8 cellular contexts compared by ENCODE assay signal in genomic region chr9:131773911-131774379, GRCh38. TPM values are rescaled to one million over a fixed set of nuclear protein-coding genes. Genes with fewer than 3 reads are reported as not detected.
A peak's percentile ranks its signal among the peaks of the same experiment; 100 is the strongest.
DNase-seq lines count a peak whose midpoint lies in the region; ATAC-seq and TF ChIP-seq lines count a peak whose summit lies in the region.

No MANE protein-coding gene starts in this region.

- no peak overlapping the region for H3K27ac ChIP-seq in GM23248

- DNase-seq in 8988T (peak; percentile 60), GM23248 (peak; percentile 78), SK-MEL-5 (ENCODE audit: low read depth, low spot score) (peak; percentile 59), epithelial cell of esophagus (ENCODE audit: low read depth) (peak; percentile 71), neural crest cell (ENCODE audit: low read depth, low spot score) (peak; percentile 78), NCI-H2196 (lab: John Stamatoyannopoulos, UW; ENCODE audit: unreplicated experiment) (no peak)

- H3K4me3 Mint-ChIP-seq in neural crest cell, result no peak overlapping the region

- peaks cover 44% of the 10 kb centered on the region for H3K27me3 Mint-ChIP-seq in neural crest cell (ENCODE audit: low read depth)

- H3K4me3 ChIP-seq in GM23248 (no peak overlapping the region), epithelial cell of esophagus (ENCODE audit: low read length) (no peak overlapping the region)

- H4K20me1 ChIP-seq in GM23248 (ENCODE audit: insufficient read depth), result no peaks in the 10 kb centered on the region

- no peaks in the 10 kb centered on the region for H3K4me1 Mint-ChIP-seq in neural crest cell

- no peaks in the 10 kb centered on the region for H3K79me2 ChIP-seq in GM23248 (ENCODE audit: insufficient read depth)

- no peak overlapping the region for H3K4me2 ChIP-seq in GM23248 (ENCODE audit: unreplicated experiment)

- no peaks in the 10 kb centered on the region for H3K9me2 ChIP-seq in GM23248 (ENCODE audit: insufficient read depth)

- WGBS in GM23248 (ENCODE audit: low coverage in 1 of 2, low lambda C conversion rate in 2 of 2, missing lambda C conversion rate in 2 of 2), 2 experiments, result 21 to 23% methylated on average over 6 of the region's 6 CpGs

- H3K4me1 ChIP-seq in GM23248 (ENCODE audit: insufficient read depth), result no peaks in the 10 kb centered on the region

- H3F3A ChIP-seq in GM23248 (ENCODE audit: insufficient read depth), result no peaks in the 10 kb centered on the region

- H3K27ac Mint-ChIP-seq in neural crest cell (ENCODE audit: unreplicated experiment), result no peak overlapping the region

- no peak overlapping the region for H2AFZ ChIP-seq in GM23248

- no peak for TF ChIP-seq CTCF in epithelial cell of esophagus (IDR thresholded peaks at IDR 0.05; ENCODE audit: insufficient read depth, low read depth, low read length, missing control alignments)
- TF ChIP-seq CTCF in neural crest cell (conservative IDR thresholded peaks at IDR 0.05), result no peak

- no peaks in the 10 kb centered on the region for H3K36me3 Mint-ChIP-seq in neural crest cell (ENCODE audit: low read depth)

- ATAC-seq in GM21737 (IDR thresholded peaks at IDR 0.05; ENCODE audit: unreplicated experiment) (no peak), GM18861 (IDR thresholded peaks at IDR 0.05; ENCODE audit: unreplicated experiment) (no peak)

- H3K27me3 ChIP-seq in GM23248 (replicated peaks; ENCODE audit: insufficient read depth), result peaks cover 27% of the 10 kb centered on the region

- no peaks in the 10 kb centered on the region for H3K9me3 Mint-ChIP-seq in neural crest cell

- no peaks in the 10 kb centered on the region for H3K9me3 ChIP-seq in GM23248 (ENCODE audit: low read depth)

- no peaks in the 10 kb centered on the region for H3K36me3 ChIP-seq in GM23248 (ENCODE audit: low read depth)

- in situ Hi-C loops in GM23248 (cut with MboI) (no loop called here), SK-MEL-5 (cut with HindIII; ENCODE audit: low pct_unique_long_range_greater_than_20kb, low sequenced_read_pairs) (no loop called here)

- H3K9ac ChIP-seq in GM23248, result no peak overlapping the region

RNA-seq across cellular contexts. Expression of gene RAPGEF1, which starts 34.1 kb away (rescaled TPM):
- 21.1 and 24.1 TPM in 2 replicates for total RNA-seq in GM23248 (2014; rRNA removed; shearing (Covaris generic))
- 3.3 and 3.4 TPM in 2 replicates for polyA plus RNA-seq in GM23248 (2016; fragmentation: Nextera tagmentation; extraction: Ambion mirVana)
- 34.0 and 34.2 TPM in 2 replicates for total RNA-seq in SK-MEL-5 (2014; rRNA removed; shearing (Covaris generic))
- 54.5 and 64.9 TPM in 2 replicates for polyA plus RNA-seq in SK-MEL-5 (2015; cell fraction: cytosol; rRNA removed)
- polyA plus RNA-seq in SK-MEL-5 (2015; cell fraction: nucleus; rRNA removed), result 29.6 and 35.6 TPM in 2 replicates
- total RNA-seq in neural crest cell, result 66.2 and 68.1 TPM in 2 replicates
